In the genomic region with DNA sequence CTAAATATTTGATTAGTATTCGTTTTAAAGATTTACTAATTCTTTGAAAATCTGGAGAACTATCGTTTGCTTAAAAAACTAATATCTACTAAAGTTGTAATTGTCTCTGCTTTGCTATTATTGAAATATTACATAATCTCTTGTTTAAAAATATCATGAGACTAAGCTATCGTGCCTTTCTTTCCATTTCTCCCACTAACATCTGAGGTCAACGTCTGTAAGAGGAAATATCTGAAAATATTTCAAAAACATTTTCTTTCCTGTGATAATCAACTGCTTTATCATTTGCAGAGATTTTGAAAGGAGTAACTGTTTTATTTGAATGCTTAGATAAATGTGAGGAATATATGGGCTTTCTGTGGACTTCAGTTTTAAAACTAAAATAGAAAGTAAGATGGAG, we compare ENCODE assay signal across 15 cellular contexts.
DNase-seq lines count a peak whose midpoint lies in the region; ATAC-seq, FAIRE-seq and TF ChIP-seq lines count a peak whose summit lies in the region.
"Had no signal": no experiment of that assay in that cellular context is flagged by ENCODE, and none has a peak within 500 bp of the region (broad histone marks: within the 10 kb centered on the region; RNA-seq: fewer than 3 reads in every experiment).

No MANE protein-coding gene starts in this region.

- H3K36me3 Mint-ChIP-seq in natural killer cell (no peaks in the 10 kb centered on the region), T-helper 17 cell (ENCODE audit: low read depth) (no peaks in the 10 kb centered on the region)
- H3K36me3 Mint-ChIP-seq: CD8-positive, alpha-beta memory T cell; stimulated activated memory B cell treated with anti-CD40 and anti-IgM and Interleukin-4, amounts not matched to agents 10 μg/mL and 1 μg/mL and 100 μg/mL, for 72 hours had no signal

- 20 to 39% (median 33%) methylated on average over 4 of the region's 4 CpGs for WGBS in small intestine, 3 donors

- H3K4me1 ChIP-seq in small intestine (ENCODE audit: control insufficient read depth in 2 of 2, insufficient read depth in 1 of 2, low read depth in 1 of 2, low read length in 1 of 2) = no peaks in the 10 kb centered on the region

- DNase-seq in LNCaP clone FGC (ENCODE audit: low read depth) (no peak), astrocyte of the spinal cord (ENCODE audit: low read depth, low spot score) (no peak), fibroblast of villous mesenchyme (ENCODE audit: low read depth) (no peak), small intestine (no peak), natural killer cell (no peak), T-helper 17 cell (no peak), NCI-H345 treated with DMSO at 0.1 percent for 48 hours (lab: John Stamatoyannopoulos, UW; ENCODE audit: unreplicated experiment) (no peak)
- DNase-seq in activated CD4-positive, alpha-beta T cell treated with anti-CD3 and anti-CD28 coated beads for 48 hours = no peak
- DNase-seq: activated CD4-positive, CD25-positive, alpha-beta regulatory T cell treated with anti-CD3 and anti-CD28 coated beads, Interleukin-2, amount 50 U/mL, for 72 hours; CD8-positive, alpha-beta memory T cell; NCI-H187 treated with DMSO at 0.1 percent for 48 hours; NCI-H774; stimulated activated CD4-positive, alpha-beta T cell treated with anti-CD3 and anti-CD28 coated beads, Interleukin-2, amount 100 ng/mL, for 24 hours had no signal

- peak; percentile 36 for FAIRE-seq in small intestine (lab: Jason Lieb, UNC)

- H3K27ac ChIP-seq in small intestine (ENCODE audit: low read depth in 1 of 2, low read length in 1 of 2) = no peak overlapping the region

- H3K4me3 Mint-ChIP-seq in natural killer cell = no peak overlapping the region
- H3K4me3 Mint-ChIP-seq in T-helper 17 cell = no peak overlapping the region
- H3K4me3 Mint-ChIP-seq: CD8-positive, alpha-beta memory T cell; central memory CD8-positive, alpha-beta T cell; stimulated activated memory B cell treated with anti-CD40 and anti-IgM and Interleukin-4, amounts not matched to agents 10 μg/mL and 1 μg/mL and 100 μg/mL, for 72 hours had no signal

- H3K9me3 ChIP-seq in small intestine (ENCODE audit: control insufficient read depth, low read depth) (peaks cover 2% of the 10 kb centered on the region), T-helper 17 cell (ENCODE audit: control insufficient read depth, low read length, poor library complexity, severe bottlenecking) (no peaks in the 10 kb centered on the region)

- peaks cover 4 to 5% of the 10 kb centered on the region in 2 donors for H3K9me3 Mint-ChIP-seq in natural killer cell
- H3K9me3 Mint-ChIP-seq: central memory CD8-positive, alpha-beta T cell; stimulated activated memory B cell treated with anti-CD40 and anti-IgM and Interleukin-4, amounts not matched to agents 10 μg/mL and 1 μg/mL and 100 μg/mL, for 72 hours had no signal

- H3K36me3 ChIP-seq in small intestine (ENCODE audit: control insufficient read depth in 2 of 2, insufficient read depth in 2 of 2, low read length in 2 of 2) = no peaks in the 10 kb centered on the region

- no peak for ATAC-seq in natural killer cell
- ATAC-seq in T-helper 17 cell = no peak
- ATAC-seq: stimulated activated memory B cell treated with anti-CD40 and anti-IgM and Interleukin-4, amounts not matched to agents 10 μg/mL and 1 μg/mL and 100 μg/mL, for 72 hours had no signal

- H3K4me1 Mint-ChIP-seq in natural killer cell = no peaks in the 10 kb centered on the region
- no peaks in the 10 kb centered on the region for H3K4me1 Mint-ChIP-seq in T-helper 17 cell
- H3K4me1 Mint-ChIP-seq: CD8-positive, alpha-beta memory T cell; central memory CD8-positive, alpha-beta T cell; stimulated activated memory B cell treated with anti-CD40 and anti-IgM and Interleukin-4, amounts not matched to agents 10 μg/mL and 1 μg/mL and 100 μg/mL, for 72 hours had no signal

- peak overlapping the region; percentile 40 for H3K4me3 ChIP-seq in LNCaP clone FGC (ENCODE audit: low read depth, low read length)
- peak overlapping the region; percentile 25 for H3K4me3 ChIP-seq in astrocyte of the spinal cord (ENCODE audit: low read depth, low read length)
- peak overlapping the region; percentile 19 for H3K4me3 ChIP-seq in fibroblast of villous mesenchyme (ENCODE audit: low read depth, low read length)
- H3K4me3 ChIP-seq in small intestine (ENCODE audit: low read depth in 1 of 2, low read length in 2 of 2) = no peak overlapping the region

- H3K27me3 Mint-ChIP-seq in natural killer cell (ENCODE audit: low read depth in 2 of 2) (no peaks in the 10 kb centered on the region), T-helper 17 cell (no peaks in the 10 kb centered on the region)
- H3K27me3 Mint-ChIP-seq: CD8-positive, alpha-beta memory T cell; central memory CD8-positive, alpha-beta T cell; stimulated activated memory B cell treated with anti-CD40 and anti-IgM and Interleukin-4, amounts not matched to agents 10 μg/mL and 1 μg/mL and 100 μg/mL, for 72 hours had no signal

- H3K27me3 ChIP-seq in small intestine (ENCODE audit: control insufficient read depth in 2 of 2, insufficient read depth in 2 of 2, low read length in 2 of 2) = no peaks in the 10 kb centered on the region

- H3K27ac Mint-ChIP-seq in natural killer cell = no peak overlapping the region
- no peak overlapping the region for H3K27ac Mint-ChIP-seq in T-helper 17 cell
- H3K27ac Mint-ChIP-seq: CD8-positive, alpha-beta memory T cell; stimulated activated memory B cell treated with anti-CD40 and anti-IgM and Interleukin-4, amounts not matched to agents 10 μg/mL and 1 μg/mL and 100 μg/mL, for 72 hours had no signal

- intact Hi-C loops in natural killer cell (cut with micrococcal nuclease) = no loop called here

- TF ChIP-seq CTCF in LNCaP clone FGC (IDR thresholded peaks at IDR 0.05; ENCODE audit: control insufficient read depth, extremely low read depth, insufficient read depth) = no peak
- TF ChIP-seq CTCF in astrocyte of the spinal cord (IDR thresholded peaks at IDR 0.05; ENCODE audit: low read depth, low read length) = no peak
- TF ChIP-seq CTCF in fibroblast of villous mesenchyme (IDR thresholded peaks at IDR 0.05; ENCODE audit: insufficient read depth, low read depth, low read length) = no peak
- no peak for TF ChIP-seq CTCF in natural killer cell (IDR thresholded peaks at IDR 0.05)

- in situ Hi-C loops in astrocyte of the spinal cord (cut with HindIII; ENCODE audit: low sequenced_read_pairs) = no loop called here

Comparison
In these comparisons a context has a peak if more than half of its experiments do, and no peak if none do; other contexts are left out.
1. H3K4me3 ChIP-seq: peak in LNCaP clone FGC (single experiment), astrocyte of the spinal cord (single experiment) and fibroblast of villous mesenchyme (single experiment); none in small intestine (0 of 2).